Comparison of ENCODE assay signal across 8 cellular contexts in the genomic region with DNA sequence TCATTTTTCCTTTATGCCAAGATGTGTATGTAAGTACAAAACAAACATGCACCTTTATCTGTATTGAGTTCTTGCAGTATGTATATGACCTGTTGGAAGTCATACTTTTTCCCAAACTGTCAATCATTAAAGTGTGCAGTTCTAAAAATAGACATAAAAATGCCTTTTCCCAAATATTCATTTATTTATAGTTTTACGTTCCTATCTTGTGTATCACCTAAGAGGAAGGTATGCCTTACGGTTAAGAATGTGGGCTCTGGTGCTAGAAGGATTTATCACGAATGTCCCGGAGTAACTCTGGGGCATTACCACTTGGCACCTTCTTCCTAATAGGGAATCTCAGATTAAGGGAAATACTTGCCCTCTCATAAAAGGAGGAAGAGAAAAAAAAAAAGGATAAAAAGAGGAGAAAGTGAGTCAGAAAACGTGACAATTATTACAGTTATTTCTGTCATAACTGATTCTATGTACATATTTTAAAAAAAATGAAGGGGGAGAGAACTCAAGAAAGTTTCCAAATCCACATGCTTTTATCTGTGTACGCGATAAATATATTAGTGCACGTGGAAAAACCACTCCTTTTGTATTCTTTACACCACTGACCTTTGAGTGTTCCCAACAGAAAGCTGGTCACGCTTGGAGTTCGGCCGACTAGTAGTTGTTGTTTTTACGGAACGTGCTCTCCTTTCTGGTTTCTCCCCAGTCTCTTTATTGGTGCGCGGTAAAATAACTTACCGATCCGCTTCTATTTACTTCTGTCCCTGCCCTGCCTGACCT. TPM values are rescaled to one million over a fixed set of nuclear protein-coding genes. Genes with fewer than 3 reads are reported as not detected.
A peak's percentile ranks its signal among the peaks of the same experiment; 100 is the strongest.
DNase-seq lines count a peak whose midpoint lies in the region; ATAC-seq and TF ChIP-seq lines count a peak whose summit lies in the region.

No MANE protein-coding gene starts in this region.

- DNase-seq in Calu3 (no peak), HT-29 (ENCODE audit: low spot score) (peak; percentile 44), colonic mucosa (no peak), naive B cell (no peak), GM13977 (ENCODE audit: low spot score) (no peak)
- DNase-seq in stimulated activated naive CD4-positive, alpha-beta T cell (lab: John Stamatoyannopoulos, UW) = no peak
- no peak for DNase-seq in stimulated activated effector memory CD8-positive, alpha-beta T cell treated with anti-CD3 and anti-CD28 coated beads, Interleukin-12 subunit alpha, Interleukin-12 subunit beta, amount 100 ng/mL, for 72 hours (ENCODE audit: low spot score in 2 of 2)

- ATAC-seq in naive B cell (ENCODE audit: low read depth in 2 of 2) = no peak
- ATAC-seq in stimulated activated effector memory CD8-positive, alpha-beta T cell treated with anti-CD3 and anti-CD28 coated beads, Interleukin-12 subunit alpha, Interleukin-12 subunit beta, amount 100 ng/mL, for 72 hours = no peak
- no peak for ATAC-seq in GM21367 (IDR thresholded peaks at IDR 0.05; ENCODE audit: unreplicated experiment)

- intact Hi-C loops in Calu3 (cut with micrococcal nuclease; ENCODE audit: unreplicated experiment) = no loop called here
- intact Hi-C loops in colonic mucosa (cut with DNase I) = no loop called here

- BruUV-seq in Calu3 (replicated peaks; lab: Mats Ljungman, UMichigan) = TSS peak; percentile 62

- H3K27ac Mint-ChIP-seq in Calu3 (ENCODE audit: unreplicated experiment) (no peak overlapping the region), naive B cell (peak overlapping the region in 5 of 6 donors; percentile 60 to 92 (median 65))
- no peak overlapping the region for H3K27ac Mint-ChIP-seq in stimulated activated effector memory CD8-positive, alpha-beta T cell treated with anti-CD3 and anti-CD28 coated beads, Interleukin-12 subunit alpha, Interleukin-12 subunit beta, amount 100 ng/mL, for 72 hours

- H3K4me1 ChIP-seq in colonic mucosa = peaks cover 6% of the 10 kb centered on the region

- H3K9me3 Mint-ChIP-seq in Calu3 (ENCODE audit: low read depth, unreplicated experiment) (no peaks in the 10 kb centered on the region), naive B cell (no peaks in the 10 kb centered on the region)
- H3K9me3 Mint-ChIP-seq in stimulated activated effector memory CD8-positive, alpha-beta T cell treated with anti-CD3 and anti-CD28 coated beads, Interleukin-12 subunit alpha, Interleukin-12 subunit beta, amount 100 ng/mL, for 72 hours = no peaks in the 10 kb centered on the region

- no peaks in the 10 kb centered on the region for H3K27me3 ChIP-seq in colonic mucosa

- H3K4me3 ChIP-seq in colonic mucosa = peak overlapping the region; percentile 78

- CTCF ChIA-PET in Calu3 (lab: Charles Lee) = interaction anchor here (0.8 to 1.8 kb wide), 2 partner anchors 13 to 128 kb away, joined by 4 to 5 read pairs; no protein-coding TSS in a partner anchor

- in situ Hi-C loops in GM13977 (cut with MboI; ENCODE audit: low pct_unique_long_range_greater_than_20kb, low sequenced_read_pairs, unreplicated experiment) = no loop called here

- H3K36me3 ChIP-seq in colonic mucosa = peaks cover 6% of the 10 kb centered on the region

- TF ChIP-seq CTCF in Calu3 (IDR thresholded peaks at IDR 0.05; ENCODE audit: unreplicated experiment) (no peak), colonic mucosa (IDR thresholded peaks at IDR 0.05) (no peak), GM13977 (IDR thresholded peaks at IDR 0.05; ENCODE audit: extremely low read depth, insufficient read depth, missing control alignments) (no peak)

- H3K36me3 Mint-ChIP-seq in Calu3 (ENCODE audit: insufficient read depth, unreplicated experiment) (peaks cover under 1% of the 10 kb centered on the region), naive B cell (no peaks in the 10 kb centered on the region)
- H3K36me3 Mint-ChIP-seq in stimulated activated effector memory CD8-positive, alpha-beta T cell treated with anti-CD3 and anti-CD28 coated beads, Interleukin-12 subunit alpha, Interleukin-12 subunit beta, amount 100 ng/mL, for 72 hours = peaks cover 5% of the 10 kb centered on the region

- no peaks in the 10 kb centered on the region for H3K4me1 Mint-ChIP-seq in Calu3 (ENCODE audit: low read depth, unreplicated experiment)
- H3K4me1 Mint-ChIP-seq in naive B cell = peaks cover 4 to 16% (median 11%) of the 10 kb centered on the region in 3 donors
- no peaks in the 10 kb centered on the region for H3K4me1 Mint-ChIP-seq in stimulated activated effector memory CD8-positive, alpha-beta T cell treated with anti-CD3 and anti-CD28 coated beads, Interleukin-12 subunit alpha, Interleukin-12 subunit beta, amount 100 ng/mL, for 72 hours

- H3K9ac ChIP-seq in colonic mucosa (ENCODE audit: low read depth in 2 of 2, low read length in 2 of 2) = peak overlapping the region; percentile 82 to 85

- H3K4me3 Mint-ChIP-seq in Calu3 (ENCODE audit: low read depth, unreplicated experiment) (no peak overlapping the region), naive B cell (no peak overlapping the region)
- no peak overlapping the region for H3K4me3 Mint-ChIP-seq in stimulated activated effector memory CD8-positive, alpha-beta T cell treated with anti-CD3 and anti-CD28 coated beads, Interleukin-12 subunit alpha, Interleukin-12 subunit beta, amount 100 ng/mL, for 72 hours

- peak overlapping the region; percentile 95 for H3K27ac ChIP-seq in colonic mucosa

- H3K27me3 Mint-ChIP-seq in Calu3 (ENCODE audit: unreplicated experiment) (no peaks in the 10 kb centered on the region), naive B cell (no peaks in the 10 kb centered on the region)

- H3K9me3 ChIP-seq in colonic mucosa = no peaks in the 10 kb centered on the region

RNA-seq across cellular contexts. Expression of gene MCEE, which starts 0.7 kb away (rescaled TPM):
- total RNA-seq in Calu3 (2022) (16.2 and 18.7 TPM in 2 replicates), colonic mucosa (10 to 100 TPM; 20.3 to 23.2 TPM)
- 12.6 and 14.6 TPM in 2 replicates for total RNA-seq in HT-29 (2014; rRNA removed; shearing (Covaris generic))
- 10 to 100 TPM; 15.1 to 39.2 (median 30.3) TPM for polyA plus RNA-seq in naive B cell (ENCODE audit: low read depth in 6 of 6)

RNA-seq across cellular contexts. Expression of gene MPHOSPH10, which starts 1.1 kb away (rescaled TPM):
- total RNA-seq in Calu3 (2022) (54.7 and 67.8 TPM in 2 replicates), colonic mucosa (10 to 100 TPM; 18.7 to 26.4 TPM)
- total RNA-seq in HT-29 (2014; rRNA removed; shearing (Covaris generic)) = 12.3 and 13.0 TPM in 2 replicates
- 10 to 100 TPM; 10.5 to 27.4 (median 22.2) TPM for polyA plus RNA-seq in naive B cell (ENCODE audit: low read depth in 6 of 6)

Comparison
In these comparisons a context has a peak if more than half of its experiments do, and no peak if none do; other contexts are left out.
1. H3K27ac Mint-ChIP-seq: peak in naive B cell (5 of 6); none in Calu3 (single experiment) and stimulated activated effector memory CD8-positive, alpha-beta T cell treated with anti-CD3 and anti-CD28 coated beads, Interleukin-12 subunit alpha, Interleukin-12 subunit beta, amount 100 ng/mL, for 72 hours (single experiment).